8 cellular contexts compared by ENCODE assay signal in genomic region chr2:198374375-198375072, GRCh38.
DNase-seq lines count a peak whose midpoint lies in the region; ATAC-seq, FAIRE-seq and TF ChIP-seq lines count a peak whose summit lies in the region.

No MANE protein-coding gene starts in this region.

- TF ChIP-seq POLR2A in GM12892 (IDR thresholded peaks at IDR 0.05; ENCODE audit: low read depth, low read length) = no peak

- no peak overlapping the region for H3K4me3 Mint-ChIP-seq in activated naive CD8-positive, alpha-beta T cell treated with anti-CD3 and anti-CD28 coated beads, Interleukin-2, amount 50 U/mL, for 24 hours

- H3K27me3 Mint-ChIP-seq in activated naive CD8-positive, alpha-beta T cell treated with anti-CD3 and anti-CD28 coated beads, Interleukin-2, amount 50 U/mL, for 24 hours = peaks cover 28% of the 10 kb centered on the region

- FAIRE-seq in keratinocyte (lab: Jason Lieb, UNC) (no peak), GM12892 (lab: Jason Lieb, UNC) (no peak)

- CTCF ChIA-PET in BJ (lab: Yijun Ruan, JAX) = interaction anchor here (0.6 to 1.6 kb wide), 13 partner anchors 9 to 1391 kb away, joined by 3 to 9 read pairs (median 4); no protein-coding TSS in a partner anchor

- DNase-seq in BJ (ENCODE audit: low read depth) (peak; percentile 16), GM13977 (ENCODE audit: low spot score) (peak; percentile 9), NCI-H460 (ENCODE audit: extremely low read depth, low read depth) (peak; percentile 67), keratinocyte (ENCODE audit: low read depth, low spot score) (peak; percentile 44), thoracic aorta (ENCODE audit: low spot score) (no peak), GM12892 (ENCODE audit: insufficient read length) (no peak)
- peak; percentile 34 for DNase-seq in activated naive CD8-positive, alpha-beta T cell treated with anti-CD3 and anti-CD28 coated beads, Interleukin-2, amount 50 U/mL, for 24 hours

- H3K27me3 ChIP-seq in BJ (ENCODE audit: control insufficient read depth, insufficient read depth, low read length) (no peaks in the 10 kb centered on the region), keratinocyte (ENCODE audit: control insufficient read depth, extremely low read depth, insufficient read depth, low read length) (no peaks in the 10 kb centered on the region), thoracic aorta (replicated peaks; ENCODE audit: insufficient read depth) (no peaks in the 10 kb centered on the region)

- H3K9me3 ChIP-seq in keratinocyte (ENCODE audit: control insufficient read depth, low read depth, low read length) = no peaks in the 10 kb centered on the region
- no peaks in the 10 kb centered on the region for H3K9me3 ChIP-seq in thoracic aorta

- H3K36me3 ChIP-seq in BJ (ENCODE audit: control insufficient read depth, insufficient read depth, low read length) = no peaks in the 10 kb centered on the region
- H3K36me3 ChIP-seq in keratinocyte (ENCODE audit: control insufficient read depth in 2 of 2, extremely low read depth in 1 of 2, insufficient read depth in 2 of 2, low read length in 2 of 2) = no peaks in the 10 kb centered on the region
- H3K36me3 ChIP-seq in thoracic aorta = no peaks in the 10 kb centered on the region

- no peak overlapping the region for H2AFZ ChIP-seq in keratinocyte (ENCODE audit: control insufficient read depth, low read length)

- dilution Hi-C loops in keratinocyte (cut with MboI; ENCODE audit: extremely low pct_ligation_motif_present, low sequenced_read_pairs) = no loop called here

- H3K4me3 ChIP-seq in BJ (ENCODE audit: low read depth, low read length) = no peak overlapping the region
- no peak overlapping the region for H3K4me3 ChIP-seq in keratinocyte (ENCODE audit: control insufficient read depth in 2 of 3, extremely low read depth in 1 of 3, insufficient read depth in 2 of 3, low read depth in 1 of 3, low read length in 3 of 3)
- no peak overlapping the region for H3K4me3 ChIP-seq in thoracic aorta

- H3K27ac Mint-ChIP-seq in activated naive CD8-positive, alpha-beta T cell treated with anti-CD3 and anti-CD28 coated beads, Interleukin-2, amount 50 U/mL, for 24 hours = no peak overlapping the region

- no peaks in the 10 kb centered on the region for H3K9me1 ChIP-seq in keratinocyte (ENCODE audit: control insufficient read depth, extremely low read depth, insufficient read depth, low read length)

- no peaks in the 10 kb centered on the region for H4K20me1 ChIP-seq in keratinocyte (ENCODE audit: control insufficient read depth, extremely low read depth, insufficient read depth, low read length)

- H3K4me1 ChIP-seq in keratinocyte (ENCODE audit: control insufficient read depth, extremely low read depth, insufficient read depth, low read length) = no peaks in the 10 kb centered on the region
- no peaks in the 10 kb centered on the region for H3K4me1 ChIP-seq in thoracic aorta (ENCODE audit: control insufficient read depth in 1 of 2, low read depth in 2 of 2)

- no peaks in the 10 kb centered on the region for H3K79me2 ChIP-seq in keratinocyte (ENCODE audit: control insufficient read depth, insufficient read depth, low read length)

- H3K9ac ChIP-seq in keratinocyte (ENCODE audit: control insufficient read depth, extremely low read depth, insufficient read depth, low read length) = no peak overlapping the region

- peaks cover 13% of the 10 kb centered on the region for H3K4me1 Mint-ChIP-seq in activated naive CD8-positive, alpha-beta T cell treated with anti-CD3 and anti-CD28 coated beads, Interleukin-2, amount 50 U/mL, for 24 hours

- TF ChIP-seq CTCF in BJ (IDR thresholded peaks at IDR 0.05; ENCODE audit: insufficient read depth, low read depth, low read length) (peak; percentile 82), GM13977 (IDR thresholded peaks at IDR 0.05; ENCODE audit: extremely low read depth, insufficient read depth, missing control alignments) (peak; percentile 74), keratinocyte (optimal IDR thresholded peaks at IDR 0.05 in 1 of 3, IDR thresholded peaks at IDR 0.05 in 1 of 3, conservative IDR thresholded peaks at IDR 0.05 in 1 of 3; ENCODE audit: extremely low read depth in 1 of 3, insufficient read depth in 2 of 3, low read length in 3 of 3) (peak; percentile 55 to 74 (median 67)), thoracic aorta (IDR thresholded peaks at IDR 0.05) (peak; percentile 34)

- in situ Hi-C loops in GM13977 (cut with MboI; ENCODE audit: low pct_unique_long_range_greater_than_20kb, low sequenced_read_pairs, unreplicated experiment) = no loop called here

- H3K27ac ChIP-seq in keratinocyte (ENCODE audit: control insufficient read depth, insufficient read depth, low read length) (no peak overlapping the region), thoracic aorta (no peak overlapping the region)

- no peak overlapping the region for H3K4me2 ChIP-seq in keratinocyte (ENCODE audit: control insufficient read depth, extremely low read depth, insufficient read depth, low read depth, low read length)

- POLR2A ChIA-PET in BJ (lab: Charles Lee) = no interaction called here

- no peaks in the 10 kb centered on the region for H3K36me3 Mint-ChIP-seq in activated naive CD8-positive, alpha-beta T cell treated with anti-CD3 and anti-CD28 coated beads, Interleukin-2, amount 50 U/mL, for 24 hours (ENCODE audit: low read depth)

- H3K9me3 Mint-ChIP-seq in activated naive CD8-positive, alpha-beta T cell treated with anti-CD3 and anti-CD28 coated beads, Interleukin-2, amount 50 U/mL, for 24 hours = no peaks in the 10 kb centered on the region

- no peak for ATAC-seq in activated naive CD8-positive, alpha-beta T cell treated with anti-CD3 and anti-CD28 coated beads, Interleukin-2, amount 50 U/mL, for 24 hours
- ATAC-seq in thoracic aorta (ENCODE audit: insufficient number of reproducible peaks, low FRiP score, low read depth) = no peak
- ATAC-seq in HG03039 (IDR thresholded peaks at IDR 0.05; ENCODE audit: unreplicated experiment) = no peak

Comparison
In these comparisons a context has a peak if more than half of its experiments do, and no peak if none do; other contexts are left out.
1. DNase-seq: peak in BJ (single experiment), GM13977 (single experiment), NCI-H460 (single experiment), activated naive CD8-positive, alpha-beta T cell treated with anti-CD3 and anti-CD28 coated beads, Interleukin-2, amount 50 U/mL, for 24 hours (single experiment) and keratinocyte (single experiment); none in thoracic aorta (single experiment) and GM12892 (single experiment).
2. Peak in every context shown above with its lines, with median percentiles within 50 percentile points of each other: CTCF ChIP-seq.